Comparison of ENCODE assay signal across 16 cellular contexts in the genomic region with DNA sequence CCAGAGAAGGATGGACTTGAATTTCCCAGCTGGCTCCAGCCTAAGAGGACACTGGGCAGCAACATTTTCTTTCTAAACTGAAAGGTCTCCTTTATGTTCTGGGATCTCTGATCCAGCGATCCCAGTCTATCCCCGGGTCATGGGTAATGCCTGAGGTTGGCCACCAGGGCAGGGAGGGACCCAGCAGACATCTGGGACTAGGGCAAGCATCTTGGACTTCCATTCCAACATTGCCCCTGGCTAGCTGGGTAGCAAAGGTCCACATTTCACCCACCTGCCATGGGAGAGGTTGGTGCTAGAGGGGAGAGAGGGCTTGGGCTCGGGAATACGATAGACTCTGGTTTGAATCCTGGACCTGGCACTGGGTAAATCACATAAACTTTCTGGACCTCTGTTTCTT.
DNase-seq lines count a peak whose midpoint lies in the region; ATAC-seq, FAIRE-seq and TF ChIP-seq lines count a peak whose summit lies in the region.
"Had no signal": no experiment of that assay in that cellular context is flagged by ENCODE, and none has a peak within 500 bp of the region (broad histone marks: within the 10 kb centered on the region; RNA-seq: fewer than 3 reads in every experiment).

No MANE protein-coding gene starts in this region.

- CTCF ChIA-PET in BJ (lab: Yijun Ruan, JAX) = interaction anchor here (0.6 kb wide), 1 partner anchor 253 kb away, joined by 3 read pairs; no protein-coding TSS in a partner anchor
- CTCF ChIA-PET in WTC11 (lab: Charles Lee) = interaction anchor here (0.6 to 2.6 kb wide), 5 partner anchors 12 to 206 kb away, joined by 3 to 13 read pairs (median 6); no protein-coding TSS in a partner anchor

- TF ChIP-seq CTCF in BJ (IDR thresholded peaks at IDR 0.05; ENCODE audit: insufficient read depth, low read depth, low read length) (peak; percentile 10; the same call in 1 of the 2 replicates), WTC11 (IDR thresholded peaks at IDR 0.05) (peak; percentile 30; the same call in 1 of the 2 replicates), keratinocyte (optimal IDR thresholded peaks at IDR 0.05 in 1 of 3, IDR thresholded peaks at IDR 0.05 in 1 of 3, conservative IDR thresholded peaks at IDR 0.05 in 1 of 3; ENCODE audit: extremely low read depth in 1 of 3, insufficient read depth in 2 of 3, low read length in 3 of 3) (peak in 2 of 3 experiments; percentile 14 to 18)

- FAIRE-seq in keratinocyte (lab: Jason Lieb, UNC) = no peak

- H3K27ac ChIP-seq in keratinocyte (ENCODE audit: control insufficient read depth, insufficient read depth, low read length) = no peak overlapping the region
- H3K27ac ChIP-seq: BLaER1, GM23248 had no signal

- ATAC-seq in WTC11 (peak; percentile 82), HG02970 (IDR thresholded peaks at IDR 0.05; ENCODE audit: low FRiP score, unreplicated experiment) (no peak)
- ATAC-seq: naive thymus-derived CD8-positive, alpha-beta T cell had no signal

- H3K27me3 ChIP-seq in BJ (ENCODE audit: control insufficient read depth, insufficient read depth, low read length) (peaks cover 15% of the 10 kb centered on the region), H7 (ENCODE audit: control insufficient read depth, insufficient read depth, low read length) (no peaks in the 10 kb centered on the region), keratinocyte (ENCODE audit: control insufficient read depth, extremely low read depth, insufficient read depth, low read length) (no peaks in the 10 kb centered on the region)
- H3K27me3 ChIP-seq: BLaER1 had no signal

- peaks cover 4% of the 10 kb centered on the region for H3K4me1 ChIP-seq in keratinocyte (ENCODE audit: control insufficient read depth, extremely low read depth, insufficient read depth, low read length)
- H3K4me1 ChIP-seq: BLaER1 had no signal

- dilution Hi-C loops in keratinocyte (cut with MboI; ENCODE audit: extremely low pct_ligation_motif_present, low sequenced_read_pairs) = no loop called here

- H3K27me3 Mint-ChIP-seq in WTC11 (ENCODE audit: low read depth) = peaks cover 5% of the 10 kb centered on the region
- H3K27me3 Mint-ChIP-seq: naive thymus-derived CD8-positive, alpha-beta T cell had no signal

- H2AFZ ChIP-seq in keratinocyte (ENCODE audit: control insufficient read depth, low read length) = no peak overlapping the region
- H2AFZ ChIP-seq: GM23248 had no signal

- H3K36me3 Mint-ChIP-seq in WTC11 = no peaks in the 10 kb centered on the region

- H3K9me3 ChIP-seq in keratinocyte (ENCODE audit: control insufficient read depth, low read depth, low read length) = no peaks in the 10 kb centered on the region
- H3K9me3 ChIP-seq: BLaER1 had no signal

- no peaks in the 10 kb centered on the region for H3K36me3 ChIP-seq in BJ (ENCODE audit: control insufficient read depth, insufficient read depth, low read length)
- H3K36me3 ChIP-seq in H7 (replicated peaks; ENCODE audit: control insufficient read depth, insufficient read depth, low read length) = no peaks in the 10 kb centered on the region
- H3K36me3 ChIP-seq in keratinocyte (ENCODE audit: control insufficient read depth in 2 of 2, extremely low read depth in 1 of 2, insufficient read depth in 2 of 2, low read length in 2 of 2) = no peaks in the 10 kb centered on the region
- H3K36me3 ChIP-seq: BLaER1 had no signal

- H3K27ac Mint-ChIP-seq in WTC11 = no peak overlapping the region
- H3K27ac Mint-ChIP-seq: naive thymus-derived CD8-positive, alpha-beta T cell had no signal

- H3K79me2 ChIP-seq in keratinocyte (ENCODE audit: control insufficient read depth, insufficient read depth, low read length) = no peaks in the 10 kb centered on the region

- H3K4me3 Mint-ChIP-seq in WTC11 = no peak overlapping the region
- H3K4me3 Mint-ChIP-seq: naive thymus-derived CD8-positive, alpha-beta T cell had no signal

- H3K4me2 ChIP-seq in keratinocyte (ENCODE audit: control insufficient read depth, extremely low read depth, insufficient read depth, low read depth, low read length) = no peak overlapping the region
- H3K4me2 ChIP-seq: BLaER1 had no signal

- DNase-seq in BJ (ENCODE audit: low read depth) (no peak), H7 (peak; percentile 82), WTC11 (ENCODE audit: low spot score) (peak; percentile 45), keratinocyte (ENCODE audit: low read depth, low spot score) (no peak), RKO (ENCODE audit: low spot score) (no peak), kidney tubule cell (ENCODE audit: low spot score) (no peak)
- no peak for DNase-seq in activated CD8-positive, alpha-beta memory T cell treated with anti-CD3 and anti-CD28 coated beads for 24 hours
- DNase-seq: activated naive CD4-positive, alpha-beta T cell; DMS153; GM23248; naive thymus-derived CD8-positive, alpha-beta T cell; NCI-H2107; NCI-H748 treated with DMSO at 0.1 percent for 48 hours had no signal

- no peak overlapping the region for H3K9ac ChIP-seq in keratinocyte (ENCODE audit: control insufficient read depth, extremely low read depth, insufficient read depth, low read length)
- H3K9ac ChIP-seq: BLaER1, GM23248 had no signal

- no peaks in the 10 kb centered on the region for H3K9me1 ChIP-seq in keratinocyte (ENCODE audit: control insufficient read depth, extremely low read depth, insufficient read depth, low read length)

- H4K20me1 ChIP-seq in keratinocyte (ENCODE audit: control insufficient read depth, extremely low read depth, insufficient read depth, low read length) = no peaks in the 10 kb centered on the region
- H4K20me1 ChIP-seq: BLaER1 had no signal

- H3K4me1 Mint-ChIP-seq in WTC11 = peaks cover 33% of the 10 kb centered on the region

- no peak overlapping the region for H3K4me3 ChIP-seq in BJ (ENCODE audit: low read depth, low read length)
- no peak overlapping the region for H3K4me3 ChIP-seq in H7 (ENCODE audit: insufficient read depth, low read depth, low read length)
- H3K4me3 ChIP-seq in keratinocyte (ENCODE audit: control insufficient read depth in 2 of 3, extremely low read depth in 1 of 3, insufficient read depth in 2 of 3, low read depth in 1 of 3, low read length in 3 of 3) = no peak overlapping the region
- H3K4me3 ChIP-seq: BLaER1, GM23248, lung had no signal

- peaks cover 8% of the 10 kb centered on the region for H3K9me3 Mint-ChIP-seq in WTC11
- H3K9me3 Mint-ChIP-seq: naive thymus-derived CD8-positive, alpha-beta T cell had no signal

- POLR2A ChIA-PET in BJ (lab: Charles Lee) (no interaction called here), WTC11 (lab: Charles Lee) (interaction anchor here (0.6 kb wide), 1 partner anchor 16 kb away, joined by 3 read pairs; no protein-coding TSS in a partner anchor)

TF ChIP-seq in WTC11, 78 proteins besides CTCF, POLR2A, EP300 and RAD21 (continues in another document):
- TF ChIP-seq GTF2I (CRISPR knock-in tag; conservative IDR thresholded peaks at IDR 0.05) (no peak), CBFB (CRISPR knock-in tag; IDR thresholded peaks at IDR 0.05; ENCODE audit: low read depth) (no peak), IRF1 (CRISPR knock-in tag; IDR thresholded peaks at IDR 0.05) (no peak), CREM (CRISPR knock-in tag; IDR thresholded peaks at IDR 0.05) (no peak), STAT6 (CRISPR knock-in tag; conservative IDR thresholded peaks at IDR 0.05; ENCODE audit: low read depth) (no peak), GRHL2 (CRISPR knock-in tag; IDR thresholded peaks at IDR 0.05; ENCODE audit: insufficient replicate concordance, severe bottlenecking) (no peak), ZNF263 (CRISPR knock-in tag; IDR thresholded peaks at IDR 0.05; ENCODE audit: low read depth) (no peak), MYBL2 (CRISPR knock-in tag; IDR thresholded peaks at IDR 0.05) (no peak), SP1 (CRISPR knock-in tag; conservative IDR thresholded peaks at IDR 0.05) (no peak), MAX (CRISPR knock-in tag; IDR thresholded peaks at IDR 0.05) (no peak), NFYB (CRISPR knock-in tag; conservative IDR thresholded peaks at IDR 0.05; ENCODE audit: low read depth) (no peak)
- TF ChIP-seq, protein P1, sequence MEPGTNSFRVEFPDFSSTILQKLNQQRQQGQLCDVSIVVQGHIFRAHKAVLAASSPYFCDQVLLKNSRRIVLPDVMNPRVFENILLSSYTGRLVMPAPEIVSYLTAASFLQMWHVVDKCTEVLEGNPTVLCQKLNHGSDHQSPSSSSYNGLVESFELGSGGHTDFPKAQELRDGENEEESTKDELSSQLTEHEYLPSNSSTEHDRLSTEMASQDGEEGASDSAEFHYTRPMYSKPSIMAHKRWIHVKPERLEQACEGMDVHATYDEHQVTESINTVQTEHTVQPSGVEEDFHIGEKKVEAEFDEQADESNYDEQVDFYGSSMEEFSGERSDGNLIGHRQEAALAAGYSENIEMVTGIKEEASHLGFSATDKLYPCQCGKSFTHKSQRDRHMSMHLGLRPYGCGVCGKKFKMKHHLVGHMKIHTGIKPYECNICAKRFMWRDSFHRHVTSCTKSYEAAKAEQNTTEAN (CRISPR knock-in tag; IDR thresholded peaks at IDR 0.05) = no peak

Comparison
In these comparisons a context has a peak if more than half of its experiments do, and no peak if none do; other contexts are left out.
1. DNase-seq: peak in H7 (single experiment) and WTC11 (single experiment); none in BJ (single experiment), keratinocyte (single experiment), RKO (single experiment), kidney tubule cell (single experiment) and activated CD8-positive, alpha-beta memory T cell treated with anti-CD3 and anti-CD28 coated beads for 24 hours (single experiment).
2. Peak in every context shown above with its lines, with median percentiles within 50 percentile points of each other: CTCF ChIP-seq.